15 cellular contexts compared by ENCODE assay signal in genomic region chr5:81855576-81855975, GRCh38.
A peak's percentile ranks its signal among the peaks of the same experiment; 100 is the strongest.
DNase-seq lines count a peak whose midpoint lies in the region; ATAC-seq, FAIRE-seq and TF ChIP-seq lines count a peak whose summit lies in the region.
"Had no signal": no experiment of that assay in that cellular context is flagged by ENCODE, and none has a peak within 500 bp of the region (broad histone marks: within the 10 kb centered on the region; RNA-seq: fewer than 3 reads in every experiment).

No MANE protein-coding gene starts in this region.

- no peak for TF ChIP-seq EP300 in K562 (IDR thresholded peaks at IDR 0.05; ENCODE audit: low read length)

- ATAC-seq in K562 (no peak), GM18861 (IDR thresholded peaks at IDR 0.05; ENCODE audit: unreplicated experiment) (no peak)
- ATAC-seq: left colon had no signal

- no peak overlapping the region for H2BK5ac ChIP-seq in mesenchymal stem cell (ENCODE audit: low read depth, low read length, poor library complexity, severe bottlenecking)

- no peak overlapping the region for H3K18ac ChIP-seq in mesenchymal stem cell (ENCODE audit: low read depth in 1 of 2, low read length in 2 of 2)

- H2AFZ ChIP-seq in K562 (ENCODE audit: low read depth, low read length) (peak overlapping the region; percentile 54; the same call in 1 of the 2 replicates), mesenchymal stem cell (ENCODE audit: low read depth, low read length) (no peak overlapping the region)
- H2AFZ ChIP-seq: hepatocyte had no signal

- peaks cover 3% of the 10 kb centered on the region for H3K36me3 Mint-ChIP-seq in activated CD4-positive, alpha-beta T cell treated with anti-CD3 and anti-CD28 coated beads, Interleukin-2, amount 10 ng/mL, durations not matched to agents 7 days and 5 days (ENCODE audit: low read depth)

- no peaks in the 10 kb centered on the region for H3K79me1 ChIP-seq in mesenchymal stem cell (replicated peaks; ENCODE audit: low read length, poor library complexity, severe bottlenecking)

- H4K20me1 ChIP-seq in K562 (replicated peaks; ENCODE audit: control insufficient read depth, insufficient read depth, low read length) = no peaks in the 10 kb centered on the region

- in situ Hi-C loops in K562 (cut with MboI) = no loop called here

- no peak for TF ChIP-seq POLR2A in K562 (conservative IDR thresholded peaks at IDR 0.05)

- no peak overlapping the region for H3K14ac ChIP-seq in mesenchymal stem cell (ENCODE audit: low read length in 2 of 2)

- POLR2A ChIA-PET in HEK293 (lab: Yijun Ruan, JAX) (no interaction called here), K562 (lab: Yijun Ruan, JAX) (interaction anchor here (1.0 kb wide), 1 partner anchor 8 kb away, joined by 5 read pairs; no protein-coding TSS in a partner anchor)
- POLR2A ChIA-PET in activated CD4-positive, alpha-beta T cell treated with anti-CD3 and anti-CD28 coated beads, Interleukin-2, amount 10 ng/mL, durations not matched to agents 7 days and 5 days (lab: Charles Lee) = no interaction called here

- no peak overlapping the region for H3K4me3 Mint-ChIP-seq in activated CD4-positive, alpha-beta T cell treated with anti-CD3 and anti-CD28 coated beads, Interleukin-2, amount 10 ng/mL, durations not matched to agents 7 days and 5 days

- H2AK5ac ChIP-seq in mesenchymal stem cell (ENCODE audit: low read length, severe bottlenecking) = no peak overlapping the region

- H3K4me1 Mint-ChIP-seq in activated CD4-positive, alpha-beta T cell treated with anti-CD3 and anti-CD28 coated beads, Interleukin-2, amount 10 ng/mL, durations not matched to agents 7 days and 5 days = peaks cover 39% of the 10 kb centered on the region

- FAIRE-seq in A204.1 (lab: Jason Lieb, UNC) (peak; percentile 40), K562 (lab: Jason Lieb, UNC) (no peak)
- FAIRE-seq: colon had no signal

- no peaks in the 10 kb centered on the region for H3K9me3 Mint-ChIP-seq in activated CD4-positive, alpha-beta T cell treated with anti-CD3 and anti-CD28 coated beads, Interleukin-2, amount 10 ng/mL, durations not matched to agents 7 days and 5 days

- TF ChIP-seq RAD21 in K562 (CRISPR knock-in tag; conservative IDR thresholded peaks at IDR 0.05 in 1 of 2, IDR thresholded peaks at IDR 0.05 in 1 of 2) = no peak

- no peak overlapping the region for H3K27ac ChIP-seq in HEK293 (ENCODE audit: extremely low read depth, low read depth, low read length)
- H3K27ac ChIP-seq in K562 (ENCODE audit: extremely low read depth, low read depth, low read length) = no peak overlapping the region; the same call in 2 of the 3 replicates
- no peak overlapping the region for H3K27ac ChIP-seq in mesenchymal stem cell (ENCODE audit: low read length, poor library complexity, severe bottlenecking)
- H3K27ac ChIP-seq: hepatocyte had no signal

- DNase-seq in K562 (ENCODE audit: extremely low read depth in 1 of 4, low spot score in 3 of 4) (no peak), mesenchymal stem cell (no peak), foreskin fibroblast (no peak)
- DNase-seq in activated CD8-positive, alpha-beta memory T cell treated with anti-CD3 and anti-CD28 coated beads for 24 hours = no peak
- DNase-seq in activated CD4-positive, alpha-beta T cell treated with anti-CD3 and anti-CD28 coated beads, Interleukin-2, amount 10 ng/mL, durations not matched to agents 7 days and 5 days = no peak
- DNase-seq: adrenal gland, KG1, left colon, NCI-H187 treated with DMSO at 0.1 percent for 48 hours, posterior cingulate gyrus had no signal

- CTCF ChIA-PET in HEK293 (lab: Yijun Ruan, JAX) = no interaction called here
- CTCF ChIA-PET in K562 (lab: Yijun Ruan, JAX; ENCODE audit: low intra/inter-chr PET ratio) = no interaction called here
- CTCF ChIA-PET in activated CD4-positive, alpha-beta T cell treated with anti-CD3 and anti-CD28 coated beads, Interleukin-2, amount 10 ng/mL, durations not matched to agents 7 days and 5 days (lab: Charles Lee) = no interaction called here

- H3K4me2 ChIP-seq in K562 (ENCODE audit: insufficient read depth, low read length) (no peak overlapping the region), mesenchymal stem cell (ENCODE audit: low read length, poor library complexity, severe bottlenecking) (no peak overlapping the region)
- H3K4me2 ChIP-seq: hepatocyte had no signal

- H3K9me1 ChIP-seq in K562 (ENCODE audit: control insufficient read depth, insufficient read depth, low read length) = no peaks in the 10 kb centered on the region

- no peak overlapping the region for H3K27ac Mint-ChIP-seq in activated CD4-positive, alpha-beta T cell treated with anti-CD3 and anti-CD28 coated beads, Interleukin-2, amount 10 ng/mL, durations not matched to agents 7 days and 5 days

- no peak overlapping the region for H4K91ac ChIP-seq in mesenchymal stem cell (ENCODE audit: low read length)

- no peak overlapping the region for H4K8ac ChIP-seq in mesenchymal stem cell (ENCODE audit: low read length)

- no TSS peak for BruUV-seq in K562 (replicated peaks; lab: Mats Ljungman, UMichigan)

- no peak overlapping the region for H3K23ac ChIP-seq in mesenchymal stem cell (ENCODE audit: low read length in 2 of 2)

- intact Hi-C loops in K562 (cut with micrococcal nuclease) = loop anchor here (10.0 kb wide), 1 partner anchor 369 kb away; no protein-coding TSS in a partner anchor

- H2BK120ac ChIP-seq in mesenchymal stem cell (ENCODE audit: low read depth, low read length) = no peak overlapping the region

- H3K4me1 ChIP-seq in HEK293 (ENCODE audit: control insufficient read depth, insufficient read depth, low read length) (peaks cover 7% of the 10 kb centered on the region), K562 (replicated peaks in 1 of 2; ENCODE audit: control insufficient read depth in 2 of 2, insufficient read depth in 2 of 2, low read length in 2 of 2) (peaks cover 28 to 33% of the 10 kb centered on the region in 2 experiments), mesenchymal stem cell (ENCODE audit: control insufficient read depth, insufficient read depth, low read depth, low read length) (peaks cover 13% of the 10 kb centered on the region)

- 44% methylated on average over 2 of the region's 2 CpGs for WGBS in K562 (ENCODE audit: insufficient coverage, low coverage, missing lambda C conversion rate)
- 83% methylated on average over 1 of the region's 2 CpGs for WGBS in mesenchymal stem cell

- H3K4ac ChIP-seq in mesenchymal stem cell (ENCODE audit: low read depth in 1 of 2, low read length in 2 of 2) = no peak overlapping the region

- H3K4me3 ChIP-seq in HEK293 (ENCODE audit: low read depth, low read length) (no peak overlapping the region), K562 (no peak overlapping the region), mesenchymal stem cell (ENCODE audit: insufficient read depth in 1 of 2, low read depth in 1 of 2, low read length in 2 of 2) (no peak overlapping the region), foreskin fibroblast (ENCODE audit: low read depth in 1 of 2, low read length in 2 of 2) (no peak overlapping the region)
- H3K4me3 ChIP-seq: adrenal gland, hepatocyte had no signal

- H3K9me3 ChIP-seq in HEK293 (ENCODE audit: control insufficient read depth, insufficient read depth, low read depth, low read length) (no peaks in the 10 kb centered on the region), K562 (replicated peaks; ENCODE audit: control insufficient read depth, insufficient read depth, low read depth, low read length) (no peaks in the 10 kb centered on the region), mesenchymal stem cell (ENCODE audit: control insufficient read depth, low read length) (no peaks in the 10 kb centered on the region)
- H3K9me3 ChIP-seq: adrenal gland had no signal

- TF ChIP-seq CTCF in HEK293 (tag by site-specific recombination; IDR thresholded peaks at IDR 0.05) (no peak), K562 (IDR thresholded peaks at IDR 0.05 in 2 of 3, conservative IDR thresholded peaks at IDR 0.05 in 1 of 3; ENCODE audit: insufficient read depth in 2 of 3, low read depth in 1 of 3, low read length in 3 of 3) (no peak), foreskin fibroblast (IDR thresholded peaks at IDR 0.05; ENCODE audit: low read depth, low read length) (no peak)

- peaks cover 9% of the 10 kb centered on the region; the same call in 1 of the 3 replicates for H3K79me2 ChIP-seq in K562 (ENCODE audit: control insufficient read depth, insufficient read depth, low read length)
- H3K79me2 ChIP-seq: hepatocyte had no signal

- no peak overlapping the region for H2BK15ac ChIP-seq in mesenchymal stem cell (ENCODE audit: low read depth, poor library complexity, severe bottlenecking)

- H3K36me3 ChIP-seq in HEK293 (ENCODE audit: control insufficient read depth in 2 of 2, insufficient read depth in 1 of 2, low read length in 2 of 2) (no peaks in the 10 kb centered on the region), K562 (ENCODE audit: control insufficient read depth, insufficient read depth, low read length) (no peaks in the 10 kb centered on the region), mesenchymal stem cell (ENCODE audit: control insufficient read depth in 1 of 2, insufficient read depth in 2 of 2, low read depth in 1 of 2, low read length in 2 of 2) (no peaks in the 10 kb centered on the region)
- H3K36me3 ChIP-seq: adrenal gland had no signal

- no peak overlapping the region; a peak in 1 of 4 replicates for H3K9ac ChIP-seq in K562 (ENCODE audit: insufficient read depth in 1 of 2, low read depth in 2 of 2, low read length in 2 of 2)
- peak overlapping the region; percentile 66 for H3K9ac ChIP-seq in mesenchymal stem cell (ENCODE audit: low read length)

- H3K27me3 Mint-ChIP-seq in activated CD4-positive, alpha-beta T cell treated with anti-CD3 and anti-CD28 coated beads, Interleukin-2, amount 10 ng/mL, durations not matched to agents 7 days and 5 days = no peaks in the 10 kb centered on the region

- no peak overlapping the region for H2BK12ac ChIP-seq in mesenchymal stem cell (ENCODE audit: low read length in 2 of 2)

- H3K27me3 ChIP-seq in K562 (ENCODE audit: control insufficient read depth in 2 of 2, insufficient read depth in 2 of 2, low read length in 2 of 2) (no peaks in the 10 kb centered on the region), mesenchymal stem cell (ENCODE audit: control insufficient read depth in 1 of 2, insufficient read depth in 1 of 2, low read length in 2 of 2) (no peaks in the 10 kb centered on the region)
- H3K27me3 ChIP-seq: adrenal gland, hepatocyte had no signal

TF ChIP-seq in HEK293, 187 proteins besides CTCF, POLR2A, EP300 and RAD21 (continues in another document):
- TF ChIP-seq SCRT2 (tag by site-specific recombination; IDR thresholded peaks at IDR 0.05) (peak; percentile 63), ZNF549 (tag by site-specific recombination; IDR thresholded peaks at IDR 0.05) (no peak)

TF ChIP-seq in K562, 482 proteins besides CTCF, POLR2A, EP300 and RAD21:
- no peak for TF ChIP-seq ELF2 (CRISPR knock-in tag; IDR thresholded peaks at IDR 0.05)
- TF ChIP-seq PCBP2 (IDR thresholded peaks at IDR 0.05; ENCODE audit: low read depth, low read length, poor library complexity, severe bottlenecking) = no peak
- no peak for TF ChIP-seq MIER1 (IDR thresholded peaks at IDR 0.05; ENCODE audit: low read depth)
- no peak for TF ChIP-seq TFAM (CRISPR knock-in tag; conservative IDR thresholded peaks at IDR 0.05)
- no peak for TF ChIP-seq MEF2A (IDR thresholded peaks at IDR 0.05; ENCODE audit: control insufficient read depth, low read depth, low read length)
- no peak for TF ChIP-seq BMI1 (IDR thresholded peaks at IDR 0.05; ENCODE audit: low read length)
